Comparison of ENCODE assay signal across 8 cellular contexts in the genomic region with DNA sequence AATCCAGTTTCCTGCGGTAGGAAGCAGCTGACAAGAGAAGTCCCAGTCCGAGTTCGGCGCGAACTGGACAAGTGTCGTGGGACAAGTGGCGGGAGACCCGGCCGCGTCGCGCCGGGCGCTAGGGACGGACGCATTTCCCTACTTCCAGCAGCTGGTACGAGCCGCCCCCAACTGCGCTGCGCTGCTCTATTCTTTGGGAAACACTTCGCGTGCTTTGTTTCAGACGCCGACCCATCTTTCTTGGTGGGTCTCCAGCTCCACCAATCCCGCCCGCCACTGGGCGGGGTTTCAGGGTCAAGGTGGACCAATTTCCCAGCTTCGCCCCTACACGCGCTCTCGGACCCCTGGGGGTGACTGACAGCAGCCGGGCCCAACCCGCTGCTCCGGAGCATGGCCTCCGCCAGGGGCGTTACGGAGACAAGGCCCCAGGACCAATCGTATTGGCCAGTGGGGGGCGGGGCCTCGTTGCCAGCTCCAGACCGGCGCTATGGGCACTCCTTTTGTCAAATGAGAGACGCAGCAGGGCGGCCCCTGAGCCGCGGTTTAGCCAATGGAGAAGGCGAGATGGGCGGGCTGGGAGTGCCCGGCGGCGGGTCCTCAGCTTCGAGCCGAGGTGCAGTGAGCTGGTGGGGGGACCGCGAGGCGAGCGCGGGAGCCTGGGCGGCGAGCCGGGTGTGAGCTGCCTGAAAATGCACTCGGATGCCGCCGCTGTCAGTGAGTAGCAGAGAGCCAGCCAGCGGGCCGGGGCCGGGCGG. TPM values are rescaled to one million over a fixed set of nuclear protein-coding genes. Genes with fewer than 3 reads are reported as not detected.
DNase-seq lines count a peak whose midpoint lies in the region; ATAC-seq and TF ChIP-seq lines count a peak whose summit lies in the region.

A gene (plus strand): TSS at position 600 of the 755 bp plus-strand sequence. CDS start 90 bp downstream, at position 690.

- peak within 1 kb of the TSS; percentile 57 for H3K9ac ChIP-seq in smooth muscle cell (ENCODE audit: low read depth)

- H3K27me3 ChIP-seq in smooth muscle cell (ENCODE audit: low read depth): no peaks in the 10 kb centered on the region

- POLR2A ChIA-PET in activated B cell treated with CpG ODN at 0.5 μM for 24 hours (lab: Charles Lee): interaction anchor here (0.7 to 2.5 kb wide), 6 partner anchors 46 to 870 kb away, joined by 3 to 14 read pairs (median 8); a partner anchor contains a TSS

- H3K36me3 Mint-ChIP-seq in activated B cell treated with CpG ODN at 0.5 μM for 24 hours (ENCODE audit: low read depth): peaks cover 11% of the 10 kb centered on the region

- H3K4me2 ChIP-seq in smooth muscle cell: peak within 1 kb of the TSS; percentile 92

- H3K27ac Mint-ChIP-seq in activated B cell treated with CpG ODN at 0.5 μM for 24 hours: peak within 1 kb of the TSS; percentile 90

- peak within 1 kb of the TSS; percentile 75 for H3K4me3 ChIP-seq in smooth muscle cell

- H3K27ac ChIP-seq in caudate nucleus (ENCODE audit: low read depth, low read length) (peak within 1 kb of the TSS; percentile 84), smooth muscle cell (ENCODE audit: low read depth) (peak within 1 kb of the TSS; percentile 71)

- H4K20me1 ChIP-seq in smooth muscle cell (ENCODE audit: low read depth): peaks cover 30% of the 10 kb centered on the region

- H3K4me1 Mint-ChIP-seq in activated B cell treated with CpG ODN at 0.5 μM for 24 hours: peaks cover 15% of the 10 kb centered on the region

- in situ Hi-C loops in GM18951 (cut with MboI; ENCODE audit: low sequenced_read_pairs, unreplicated experiment): no loop called here

- H2AFZ ChIP-seq in smooth muscle cell (ENCODE audit: low read depth): peak within 1 kb of the TSS; percentile 98

- no peaks in the 10 kb centered on the region for H3K27me3 Mint-ChIP-seq in activated B cell treated with CpG ODN at 0.5 μM for 24 hours

- intact Hi-C loops in activated B cell treated with CpG ODN at 0.5 μM for 24 hours (cut with micrococcal nuclease): loop anchor here (1.0 to 5.0 kb wide), 6 partner anchors 52 to 1524 kb away; a partner anchor contains a TSS

- H3F3A ChIP-seq in smooth muscle cell (ENCODE audit: low read depth): no peaks in the 10 kb centered on the region

- peak; percentile 95 for ATAC-seq in HG03196 (IDR thresholded peaks at IDR 0.05; ENCODE audit: unreplicated experiment)
- peak; percentile 90 for ATAC-seq in activated B cell treated with CpG ODN at 0.5 μM for 24 hours (ENCODE audit: low read depth)

- DNase-seq in AG09319 (ENCODE audit: extremely low read depth, low read depth) (peak; percentile 100), NCI-H345 (lab: John Stamatoyannopoulos, UW) (peak; percentile 98), activated B cell treated with CpG ODN at 0.5 μM for 24 hours (peak; percentile 97), caudate nucleus (lab: John Stamatoyannopoulos, UW) (peak; percentile 84 to 100 (median 100)), iPS-NIHi7 (ENCODE audit: extremely low spot score) (peak; percentile 99), smooth muscle cell (lab: John Stamatoyannopoulos, UW; ENCODE audit: unreplicated experiment) (peak; percentile 95)

- CTCF ChIA-PET in activated B cell treated with CpG ODN at 0.5 μM for 24 hours (lab: Charles Lee): interaction anchor here (0.8 to 1.4 kb wide), 3 partner anchors 11 to 54 kb away, joined by 4 to 7 read pairs (median 4); no protein-coding TSS in a partner anchor

- peaks cover 26% of the 10 kb centered on the region for H3K4me1 ChIP-seq in smooth muscle cell (ENCODE audit: low read depth)

- H3K36me3 ChIP-seq in smooth muscle cell (ENCODE audit: low read depth): no peaks in the 10 kb centered on the region

- no peaks in the 10 kb centered on the region for H3K9me3 Mint-ChIP-seq in activated B cell treated with CpG ODN at 0.5 μM for 24 hours

- peaks cover 30% of the 10 kb centered on the region for H3K79me2 ChIP-seq in smooth muscle cell (ENCODE audit: low read depth)

- TF ChIP-seq POLR2A in GM18951 (IDR thresholded peaks at IDR 0.05; ENCODE audit: extremely low read depth, insufficient read depth, insufficient read length): peak; percentile 72

- WGBS in smooth muscle cell (ENCODE audit: low lambda C conversion rate): under 1% methylated on average over 63 of the region's 68 CpGs

- TF ChIP-seq CTCF in AG09319 (IDR thresholded peaks at IDR 0.05; ENCODE audit: low read depth, low read length): peak; percentile 30
- no peak for TF ChIP-seq CTCF in activated B cell treated with CpG ODN at 0.5 μM for 24 hours (IDR thresholded peaks at IDR 0.05)
- peak; percentile 14 for TF ChIP-seq CTCF in smooth muscle cell (IDR thresholded peaks at IDR 0.05; ENCODE audit: borderline replicate concordance, insufficient read depth, poor library complexity, severe bottlenecking)

- H3K9me3 ChIP-seq in smooth muscle cell (replicated peaks; ENCODE audit: low read depth): no peaks in the 10 kb centered on the region

- H3K4me3 Mint-ChIP-seq in activated B cell treated with CpG ODN at 0.5 μM for 24 hours: peak within 1 kb of the TSS; percentile 95

RNA-seq across cellular contexts. Expression of the gene that starts here (rescaled TPM):
- total RNA-seq in activated B cell treated with CpG ODN at 0.5 μM for 24 hours: 23.0 and 23.9 TPM in 2 replicates
- 22.9 and 31.5 TPM in 2 replicates for total RNA-seq in smooth muscle cell
- polyA plus RNA-seq in smooth muscle cell: 14.1 and 19.8 TPM in 2 replicates

Comparison
In these comparisons a context has a peak if more than half of its experiments do, and no peak if none do; other contexts are left out.
1. Peak in every context shown above with its lines: DNase-seq, ATAC-seq, H3K4me3 ChIP-seq and H3K27ac ChIP-seq.